8 cellular contexts compared by ENCODE assay signal in the genomic region with DNA sequence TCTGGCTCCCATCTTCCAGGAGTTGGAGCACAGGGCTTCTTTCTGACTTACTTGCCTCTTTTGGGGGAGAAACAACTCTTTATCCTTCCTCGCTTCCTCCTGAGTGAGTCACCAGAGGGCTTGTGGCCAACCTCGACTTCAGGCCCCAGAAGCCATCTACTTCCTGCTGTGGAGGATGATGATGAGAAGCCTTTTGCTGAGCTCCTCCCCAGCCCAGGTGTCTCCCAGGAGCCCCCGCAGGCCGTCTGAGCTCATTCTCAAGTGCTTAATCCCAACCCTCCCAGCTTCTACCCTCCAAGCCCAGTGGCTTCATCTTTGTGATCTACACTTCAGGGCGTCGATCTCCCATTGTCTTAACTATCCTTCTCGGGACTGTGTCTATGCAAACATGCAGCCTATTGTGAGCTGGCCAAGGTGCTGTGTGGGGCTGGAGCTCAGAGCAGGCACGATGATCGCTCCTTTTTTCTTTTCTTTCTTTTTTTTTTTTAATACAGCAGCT. TPM values are rescaled to one million over a fixed set of nuclear protein-coding genes. Genes with fewer than 3 reads are reported as not detected.
DNase-seq lines count a peak whose midpoint lies in the region; ATAC-seq and FAIRE-seq lines count a peak whose summit lies in the region.

No MANE protein-coding gene starts in this region.

- H3K36me3 Mint-ChIP-seq in activated naive CD8-positive, alpha-beta T cell treated with anti-CD3 and anti-CD28 coated beads, Interleukin-2, amount 50 U/mL, for 24 hours (ENCODE audit: low read depth): no peaks in the 10 kb centered on the region

- H3K4me2 ChIP-seq in GM23248 (ENCODE audit: unreplicated experiment): no peak overlapping the region

- H3K36me3 ChIP-seq in GM23248 (ENCODE audit: low read depth): no peaks in the 10 kb centered on the region; the same call in 1 of the 2 replicates

- 67 to 68% methylated on average over 9 of the region's 9 CpGs for WGBS in GM23248 (ENCODE audit: low coverage in 1 of 2, low lambda C conversion rate in 2 of 2, missing lambda C conversion rate in 2 of 2), 2 experiments

- FAIRE-seq in frontal cortex (lab: Jason Lieb, UNC): no peak

- peaks cover 7% of the 10 kb centered on the region; the same call in 1 of the 2 replicates for H3K4me1 ChIP-seq in GM23248 (ENCODE audit: insufficient read depth)

- intact Hi-C loops in head of caudate nucleus (cut with DNase I): no loop called here

- no peak overlapping the region for H3K27ac ChIP-seq in GM23248

- H3K27me3 ChIP-seq in GM23248 (replicated peaks; ENCODE audit: insufficient read depth): no peaks in the 10 kb centered on the region

- H3K9ac ChIP-seq in GM23248: no peak overlapping the region

- H3K27ac Mint-ChIP-seq in activated naive CD8-positive, alpha-beta T cell treated with anti-CD3 and anti-CD28 coated beads, Interleukin-2, amount 50 U/mL, for 24 hours: peak overlapping the region; percentile 91

- no peaks in the 10 kb centered on the region for H3K9me3 Mint-ChIP-seq in activated naive CD8-positive, alpha-beta T cell treated with anti-CD3 and anti-CD28 coated beads, Interleukin-2, amount 50 U/mL, for 24 hours

- no peaks in the 10 kb centered on the region for H4K20me1 ChIP-seq in GM23248 (ENCODE audit: insufficient read depth)

- in situ Hi-C loops in GM23248 (cut with MboI): no loop called here

- H3K4me3 Mint-ChIP-seq in activated naive CD8-positive, alpha-beta T cell treated with anti-CD3 and anti-CD28 coated beads, Interleukin-2, amount 50 U/mL, for 24 hours: peak overlapping the region; percentile 75

- H3K4me3 ChIP-seq in GM23248: no peak overlapping the region

- ATAC-seq in activated naive CD8-positive, alpha-beta T cell treated with anti-CD3 and anti-CD28 coated beads, Interleukin-2, amount 50 U/mL, for 24 hours: peak; percentile 90
- ATAC-seq in GM21526 (IDR thresholded peaks at IDR 0.05; ENCODE audit: low FRiP score, unreplicated experiment): no peak

- no peaks in the 10 kb centered on the region for H3K79me2 ChIP-seq in GM23248 (ENCODE audit: insufficient read depth)

- H3K9me2 ChIP-seq in GM23248 (ENCODE audit: insufficient read depth): no peaks in the 10 kb centered on the region

- DNase-seq in GM23248: peak; percentile 68
- peak; percentile 68 for DNase-seq in SIG-M5 treated with dmso at 0.1 percent for 504 hours (lab: John Stamatoyannopoulos, UW; ENCODE audit: unreplicated experiment)
- peak; percentile 60 for DNase-seq in activated naive CD8-positive, alpha-beta T cell treated with anti-CD3 and anti-CD28 coated beads, Interleukin-2, amount 50 U/mL, for 24 hours
- peak; percentile 26 to 28 for DNase-seq in stimulated activated CD4-positive, alpha-beta T cell treated with anti-CD3 and anti-CD28 coated beads, Interleukin-12 subunit alpha, Interleukin-12 subunit beta, amount 100 ng/mL, for 24 hours (ENCODE audit: low read depth in 2 of 2)
- no peak for DNase-seq in head of caudate nucleus
- no peak for DNase-seq in NCI-H345 (lab: John Stamatoyannopoulos, UW)
- DNase-seq in frontal cortex (ENCODE audit: low spot score in 2 of 2): no peak

- H3K4me1 Mint-ChIP-seq in activated naive CD8-positive, alpha-beta T cell treated with anti-CD3 and anti-CD28 coated beads, Interleukin-2, amount 50 U/mL, for 24 hours: peaks cover 25% of the 10 kb centered on the region

- H3F3A ChIP-seq in GM23248 (ENCODE audit: insufficient read depth): no peaks in the 10 kb centered on the region

- H2AFZ ChIP-seq in GM23248: 0 out of 2 replicates have a peak overlapping the region, but pooled peaks have one; percentile 39

- H3K27me3 Mint-ChIP-seq in activated naive CD8-positive, alpha-beta T cell treated with anti-CD3 and anti-CD28 coated beads, Interleukin-2, amount 50 U/mL, for 24 hours: no peaks in the 10 kb centered on the region

- H3K9me3 ChIP-seq in GM23248 (ENCODE audit: low read depth): no peaks in the 10 kb centered on the region

RNA-seq across cellular contexts. Expression of a gene that starts 27.9 kb away (rescaled TPM):
- 4.9 and 5.5 TPM in 2 replicates for total RNA-seq in GM23248 (2014; rRNA removed; shearing (Covaris generic))
- 4.1 and 4.2 TPM in 2 replicates for polyA plus RNA-seq in GM23248 (2016; fragmentation: Nextera tagmentation; extraction: Ambion mirVana)
- total RNA-seq in frontal cortex: 3.3 TPM

RNA-seq across cellular contexts. Expression of a gene that starts 35.0 kb away (rescaled TPM):
- 11.2 and 12.9 TPM in 2 replicates for total RNA-seq in GM23248 (2014; rRNA removed; shearing (Covaris generic))
- polyA plus RNA-seq in GM23248 (2016; fragmentation: Nextera tagmentation; extraction: Ambion mirVana): 5.7 and 5.9 TPM in 2 replicates
- total RNA-seq in frontal cortex: 21.6 TPM

Comparison
In these comparisons a context has a peak if more than half of its experiments do, and no peak if none do; other contexts are left out.
1. DNase-seq: peak in GM23248 (single experiment), SIG-M5 treated with dmso at 0.1 percent for 504 hours (single experiment), activated naive CD8-positive, alpha-beta T cell treated with anti-CD3 and anti-CD28 coated beads, Interleukin-2, amount 50 U/mL, for 24 hours (single experiment) and stimulated activated CD4-positive, alpha-beta T cell treated with anti-CD3 and anti-CD28 coated beads, Interleukin-12 subunit alpha, Interleukin-12 subunit beta, amount 100 ng/mL, for 24 hours (2 of 2); none in head of caudate nucleus (0 of 42), NCI-H345 (single experiment) and frontal cortex (0 of 2).